13 cellular contexts compared by ENCODE assay signal in the genomic region with DNA sequence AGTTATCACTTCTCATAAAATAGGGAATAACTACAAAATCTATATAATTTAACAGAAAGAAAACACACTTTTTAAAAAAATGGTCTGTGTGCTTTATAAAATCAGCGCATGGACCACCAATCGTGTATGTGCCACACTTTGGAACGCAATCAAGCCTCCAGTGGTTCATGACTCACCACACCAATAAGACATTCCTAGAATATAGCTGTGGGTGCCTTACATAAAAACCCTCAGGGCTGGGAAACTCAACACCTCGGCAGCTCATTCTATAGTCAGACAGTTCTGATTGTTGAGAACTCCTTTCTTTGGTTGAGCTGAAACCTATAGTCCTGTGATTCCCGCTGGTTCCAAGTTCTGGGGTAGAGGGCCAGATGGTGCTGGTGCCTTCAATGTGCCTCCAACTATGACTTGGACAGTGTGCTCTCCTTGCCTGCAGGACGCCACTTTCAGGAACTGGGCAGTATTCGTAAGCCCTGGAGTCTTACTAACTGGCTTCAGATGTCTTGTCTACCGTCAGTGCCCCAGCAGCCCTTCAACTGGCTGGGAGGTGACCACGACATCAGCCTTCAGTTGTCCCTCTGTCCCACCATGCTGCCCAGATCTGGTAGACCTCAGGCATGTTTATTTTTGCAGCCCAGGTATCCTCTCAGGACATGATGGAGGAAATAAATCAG.
A peak's percentile ranks its signal among the peaks of the same experiment; 100 is the strongest.
DNase-seq lines count a peak whose midpoint lies in the region; ATAC-seq, FAIRE-seq and TF ChIP-seq lines count a peak whose summit lies in the region.
"Had no signal": no experiment of that assay in that cellular context is flagged by ENCODE, and none has a peak within 500 bp of the region (broad histone marks: within the 10 kb centered on the region; RNA-seq: fewer than 3 reads in every experiment).

No MANE protein-coding gene starts in this region.

- H3K23ac ChIP-seq in IMR-90 (ENCODE audit: low read depth, low read length): peak overlapping the region; percentile 32

- H3K36me3 ChIP-seq in CD4-positive, CD25-positive, alpha-beta regulatory T cell (ENCODE audit: control insufficient read depth, insufficient read depth, low read length): no peaks in the 10 kb centered on the region
- H3K36me3 ChIP-seq in IMR-90 (ENCODE audit: control insufficient read depth, insufficient read depth, low read length) (no peaks in the 10 kb centered on the region), keratinocyte (ENCODE audit: control insufficient read depth in 2 of 2, extremely low read depth in 1 of 2, insufficient read depth in 2 of 2, low read length in 2 of 2) (no peaks in the 10 kb centered on the region)
- H3K36me3 ChIP-seq: neural progenitor cell had no signal

- H3K56ac ChIP-seq in IMR-90 (ENCODE audit: extremely low read depth, insufficient read depth, low read length): no peak overlapping the region

- H3K4me3 Mint-ChIP-seq in CD4-positive, CD25-positive, alpha-beta regulatory T cell: no peak overlapping the region
- no peak overlapping the region for H3K4me3 Mint-ChIP-seq in effector memory CD8-positive, alpha-beta T cell
- no peak overlapping the region for H3K4me3 Mint-ChIP-seq in activated CD4-positive, alpha-beta T cell treated with anti-CD3 and anti-CD28 coated beads, Interleukin-2, amount 10 ng/mL, durations not matched to agents 24 days and 14 days
- H3K4me3 Mint-ChIP-seq: neural progenitor cell had no signal

- H3K4me1 Mint-ChIP-seq in CD4-positive, CD25-positive, alpha-beta regulatory T cell: peaks cover 0 to 30% (median 10%) of the 10 kb centered on the region in 4 donors
- peaks cover 0 to 2% of the 10 kb centered on the region in 2 donors for H3K4me1 Mint-ChIP-seq in effector memory CD8-positive, alpha-beta T cell (ENCODE audit: low read depth in 2 of 2)
- H3K4me1 Mint-ChIP-seq in activated CD4-positive, alpha-beta T cell treated with anti-CD3 and anti-CD28 coated beads, Interleukin-2, amount 10 ng/mL, durations not matched to agents 24 days and 14 days: peaks cover 18% of the 10 kb centered on the region

- WGBS in IMR-90 (ENCODE audit: extremely low coverage in 2 of 2, insufficient read length in 1 of 2), 2 experiments: 94% methylated on average over 3 of the region's 9 CpGs; no CpG with 5 or more reads in 1 of the 2 experiments

- TF ChIP-seq POLR2A in IMR-90 (IDR thresholded peaks at IDR 0.05; ENCODE audit: low read depth, low read length): no peak

- peak overlapping the region; percentile 1 for H4K5ac ChIP-seq in IMR-90 (ENCODE audit: low read depth, low read length)

- peak overlapping the region; percentile 75 for H3K4ac ChIP-seq in IMR-90 (ENCODE audit: low read depth, low read length)

- H3K18ac ChIP-seq in IMR-90 (ENCODE audit: low read depth, low read length): peak overlapping the region; percentile 85

- peak overlapping the region; percentile 58 for H2AFZ ChIP-seq in IMR-90 (replicated peaks; ENCODE audit: low read length, poor library complexity)
- no peak overlapping the region for H2AFZ ChIP-seq in keratinocyte (ENCODE audit: control insufficient read depth, low read length)
- H2AFZ ChIP-seq: neural progenitor cell had no signal

- H2AK5ac ChIP-seq in IMR-90 (ENCODE audit: low read depth, low read length): peak overlapping the region; percentile 57; the same call in 1 of the 2 replicates

- H4K8ac ChIP-seq in IMR-90 (ENCODE audit: low read depth in 2 of 2, low read length in 2 of 2): peak overlapping the region; percentile 21 to 29; a peak in 3 of 4 replicates

- H2BK20ac ChIP-seq in IMR-90 (ENCODE audit: low read depth, low read length): peak overlapping the region; percentile 83

- intact Hi-C loops in IMR-90 (cut with micrococcal nuclease): no loop called here
- intact Hi-C loops in activated CD4-positive, alpha-beta T cell treated with anti-CD3 and anti-CD28 coated beads, Interleukin-2, amount 10 ng/mL, durations not matched to agents 24 days and 14 days (cut with micrococcal nuclease): no loop called here

- no peaks in the 10 kb centered on the region for H3K27me3 ChIP-seq in CD4-positive, CD25-positive, alpha-beta regulatory T cell (ENCODE audit: control insufficient read depth, insufficient read depth, low read length)
- no peaks in the 10 kb centered on the region for H3K27me3 ChIP-seq in IMR-90 (ENCODE audit: control insufficient read depth, insufficient read depth, low read length)
- H3K27me3 ChIP-seq in keratinocyte (ENCODE audit: control insufficient read depth, extremely low read depth, insufficient read depth, low read length): no peaks in the 10 kb centered on the region
- H3K27me3 ChIP-seq: neural progenitor cell had no signal

- peak overlapping the region; percentile 95 for H2BK120ac ChIP-seq in IMR-90 (ENCODE audit: low read depth, low read length)

- H3K36me3 Mint-ChIP-seq in CD4-positive, CD25-positive, alpha-beta regulatory T cell: no peaks in the 10 kb centered on the region
- H3K36me3 Mint-ChIP-seq in effector memory CD8-positive, alpha-beta T cell (ENCODE audit: insufficient read depth): no peaks in the 10 kb centered on the region
- H3K36me3 Mint-ChIP-seq in activated CD4-positive, alpha-beta T cell treated with anti-CD3 and anti-CD28 coated beads, Interleukin-2, amount 10 ng/mL, durations not matched to agents 24 days and 14 days (ENCODE audit: low read depth): no peaks in the 10 kb centered on the region
- H3K36me3 Mint-ChIP-seq: neural progenitor cell had no signal

- no peaks in the 10 kb centered on the region for H4K20me1 ChIP-seq in IMR-90 (ENCODE audit: insufficient read depth, low read length)
- no peaks in the 10 kb centered on the region for H4K20me1 ChIP-seq in keratinocyte (ENCODE audit: control insufficient read depth, extremely low read depth, insufficient read depth, low read length)

- dilution Hi-C loops in IMR-90 (cut with HindIII; ENCODE audit: low sequenced_read_pairs, unreplicated experiment) (no loop called here), keratinocyte (cut with MboI; ENCODE audit: extremely low pct_ligation_motif_present, low sequenced_read_pairs) (no loop called here)

- peak overlapping the region; percentile 27 for H4K91ac ChIP-seq in IMR-90 (ENCODE audit: insufficient read depth, low read depth, low read length)

- no peak for ATAC-seq in CD4-positive, CD25-positive, alpha-beta regulatory T cell (ENCODE audit: low read depth in 2 of 2)
- peak; percentile 8; the same call in 1 of the 2 replicates for ATAC-seq in IMR-90 (ENCODE audit: low read depth)
- ATAC-seq in effector memory CD8-positive, alpha-beta T cell (replicated peaks): no peak
- ATAC-seq: left lobe of liver had no signal

- peak overlapping the region; percentile 78 for H3K14ac ChIP-seq in IMR-90 (replicated peaks; ENCODE audit: low read depth, low read length)

- H3K4me2 ChIP-seq in IMR-90 (ENCODE audit: low read depth, low read length) (peak overlapping the region; percentile 47; the same call in 1 of the 2 replicates), keratinocyte (ENCODE audit: control insufficient read depth, extremely low read depth, insufficient read depth, low read depth, low read length) (peak overlapping the region; percentile 55)
- H3K4me2 ChIP-seq: neural progenitor cell had no signal

- H3K27me3 Mint-ChIP-seq in CD4-positive, CD25-positive, alpha-beta regulatory T cell: peaks cover 8% of the 10 kb centered on the region
- no peaks in the 10 kb centered on the region for H3K27me3 Mint-ChIP-seq in effector memory CD8-positive, alpha-beta T cell
- H3K27me3 Mint-ChIP-seq in activated CD4-positive, alpha-beta T cell treated with anti-CD3 and anti-CD28 coated beads, Interleukin-2, amount 10 ng/mL, durations not matched to agents 24 days and 14 days: peaks cover 2% of the 10 kb centered on the region
- H3K27me3 Mint-ChIP-seq: central memory CD8-positive, alpha-beta T cell had no signal

- peaks cover 0 to 10% of the 10 kb centered on the region in 2 experiments; a peak in 2 of 4 replicates for H3K79me1 ChIP-seq in IMR-90 (ENCODE audit: low read depth in 1 of 2, low read length in 2 of 2)

- H2BK5ac ChIP-seq in IMR-90 (ENCODE audit: low read depth, low read length, poor library complexity, severe bottlenecking): peak overlapping the region; percentile 44

- no peak overlapping the region for H2AK9ac ChIP-seq in IMR-90 (replicated peaks; ENCODE audit: low read depth, low read length, poor library complexity)

- no TSS peak for BruUV-seq in IMR-90 (replicated peaks; lab: Mats Ljungman, UMichigan)

- H3K9me3 ChIP-seq in CD4-positive, CD25-positive, alpha-beta regulatory T cell (ENCODE audit: control insufficient read depth in 2 of 2, low read length in 2 of 2): no peaks in the 10 kb centered on the region
- H3K9me3 ChIP-seq in IMR-90 (ENCODE audit: control insufficient read depth, insufficient read depth, low read length): no peaks in the 10 kb centered on the region
- H3K9me3 ChIP-seq in keratinocyte (ENCODE audit: control insufficient read depth, low read depth, low read length): no peaks in the 10 kb centered on the region

- TF ChIP-seq CTCF in IMR-90 (conservative IDR thresholded peaks at IDR 0.05; ENCODE audit: low read depth, low read length) (no peak), astrocyte of the cerebellum (IDR thresholded peaks at IDR 0.05; ENCODE audit: low read depth, low read length, missing control alignments) (no peak), keratinocyte (optimal IDR thresholded peaks at IDR 0.05 in 1 of 3, IDR thresholded peaks at IDR 0.05 in 1 of 3, conservative IDR thresholded peaks at IDR 0.05 in 1 of 3; ENCODE audit: extremely low read depth in 1 of 3, insufficient read depth in 2 of 3, low read length in 3 of 3) (no peak)

- H3K79me2 ChIP-seq in keratinocyte (ENCODE audit: control insufficient read depth, insufficient read depth, low read length): no peaks in the 10 kb centered on the region

- peak overlapping the region; percentile 35; the same call in 1 of the 3 replicates for H2BK15ac ChIP-seq in IMR-90 (ENCODE audit: low read depth, low read length)

- no peak overlapping the region for H3K9ac ChIP-seq in IMR-90 (ENCODE audit: low read depth, low read length)
- H3K9ac ChIP-seq in keratinocyte (ENCODE audit: control insufficient read depth, extremely low read depth, insufficient read depth, low read length): no peak overlapping the region
- H3K9ac ChIP-seq: neural progenitor cell had no signal

- TF ChIP-seq RAD21 in IMR-90 (IDR thresholded peaks at IDR 0.05; ENCODE audit: low read length): no peak

- CTCF ChIA-PET in IMR-90 (lab: Yijun Ruan, JAX): no interaction called here

- H3K27ac Mint-ChIP-seq in CD4-positive, CD25-positive, alpha-beta regulatory T cell: peak overlapping the region in 2 of 3 donors; percentile 96 to 97
- H3K27ac Mint-ChIP-seq in effector memory CD8-positive, alpha-beta T cell: no peak overlapping the region
- no peak overlapping the region for H3K27ac Mint-ChIP-seq in activated CD4-positive, alpha-beta T cell treated with anti-CD3 and anti-CD28 coated beads, Interleukin-2, amount 10 ng/mL, durations not matched to agents 24 days and 14 days
- H3K27ac Mint-ChIP-seq: neural progenitor cell had no signal

- H3K9me1 ChIP-seq in IMR-90 (ENCODE audit: insufficient read depth, low read length): peaks cover 18% of the 10 kb centered on the region
- no peaks in the 10 kb centered on the region for H3K9me1 ChIP-seq in keratinocyte (ENCODE audit: control insufficient read depth, extremely low read depth, insufficient read depth, low read length)

- POLR2A ChIA-PET in IMR-90 (lab: Charles Lee; ENCODE audit: unreplicated experiment): no interaction called here

- no peak for FAIRE-seq in keratinocyte (lab: Jason Lieb, UNC)

- peaks cover 0 to 2% (median 0%) of the 10 kb centered on the region in 7 donors for H3K9me3 Mint-ChIP-seq in CD4-positive, CD25-positive, alpha-beta regulatory T cell
- H3K9me3 Mint-ChIP-seq in effector memory CD8-positive, alpha-beta T cell: no peaks in the 10 kb centered on the region
- no peaks in the 10 kb centered on the region for H3K9me3 Mint-ChIP-seq in activated CD4-positive, alpha-beta T cell treated with anti-CD3 and anti-CD28 coated beads, Interleukin-2, amount 10 ng/mL, durations not matched to agents 24 days and 14 days
- H3K9me3 Mint-ChIP-seq: central memory CD8-positive, alpha-beta T cell had no signal

- H3K4me1 ChIP-seq in CD4-positive, CD25-positive, alpha-beta regulatory T cell (ENCODE audit: control insufficient read depth, insufficient read depth, low read length, poor library complexity, severe bottlenecking): peaks cover 11% of the 10 kb centered on the region
- H3K4me1 ChIP-seq in IMR-90 (ENCODE audit: control insufficient read depth, insufficient read depth, low read length) (peaks cover 33% of the 10 kb centered on the region), keratinocyte (ENCODE audit: control insufficient read depth, extremely low read depth, insufficient read depth, low read length) (peaks cover 31% of the 10 kb centered on the region)
- H3K4me1 ChIP-seq: neural progenitor cell had no signal

- no peak overlapping the region for H3K4me3 ChIP-seq in CD4-positive, CD25-positive, alpha-beta regulatory T cell (ENCODE audit: low read depth, low read length)
- no peak overlapping the region for H3K4me3 ChIP-seq in IMR-90 (ENCODE audit: insufficient read depth, low read depth, low read length)
- H3K4me3 ChIP-seq in astrocyte of the cerebellum (ENCODE audit: low read depth, low read length): no peak overlapping the region
- H3K4me3 ChIP-seq in keratinocyte (ENCODE audit: control insufficient read depth in 2 of 3, extremely low read depth in 1 of 3, insufficient read depth in 2 of 3, low read depth in 1 of 3, low read length in 3 of 3): no peak overlapping the region
- H3K4me3 ChIP-seq: neural progenitor cell had no signal

- in situ Hi-C loops in IMR-90 (cut with MboI; ENCODE audit: low sequenced_read_pairs): no loop called here
- in situ Hi-C loops in astrocyte of the cerebellum (cut with HindIII; ENCODE audit: low sequenced_read_pairs): no loop called here

- DNase-seq in CD4-positive, CD25-positive, alpha-beta regulatory T cell: no peak
- peak; percentile 91 for DNase-seq in IMR-90
- DNase-seq in astrocyte of the cerebellum (ENCODE audit: low read depth): peak; percentile 94
- peak; percentile 56 for DNase-seq in keratinocyte (ENCODE audit: low read depth, low spot score)
- DNase-seq in epidermal melanocyte (ENCODE audit: insufficient read length, low spot score): no peak
- DNase-seq in NCI-H2107 treated with DMSO at 0.1 percent for 48 hours (lab: John Stamatoyannopoulos, UW; ENCODE audit: unreplicated experiment): no peak
- DNase-seq in effector memory CD8-positive, alpha-beta T cell: no peak
- no peak for DNase-seq in activated CD4-positive, alpha-beta T cell treated with anti-CD3 and anti-CD28 coated beads, Interleukin-2, amount 10 ng/mL, durations not matched to agents 24 days and 14 days
- DNase-seq: activated CD8-positive, alpha-beta memory T cell treated with anti-CD3 and anti-CD28 coated beads, Interleukin-2, amount 50 U/mL, for 48 hours; COR-L47 had no signal

- H3K27ac ChIP-seq in CD4-positive, CD25-positive, alpha-beta regulatory T cell (ENCODE audit: insufficient read depth, low read length, poor library complexity, severe bottlenecking): no peak overlapping the region
- H3K27ac ChIP-seq in IMR-90 (ENCODE audit: insufficient read depth, low read length) (peak overlapping the region; percentile 66), keratinocyte (ENCODE audit: control insufficient read depth, insufficient read depth, low read length) (no peak overlapping the region)
- H3K27ac ChIP-seq: neural progenitor cell had no signal

Comparison
In these comparisons a context has a peak if more than half of its experiments do, and no peak if none do; other contexts are left out.
1. DNase-seq: peak in IMR-90 (single experiment), astrocyte of the cerebellum (single experiment) and keratinocyte (single experiment); none in CD4-positive, CD25-positive, alpha-beta regulatory T cell (0 of 3), epidermal melanocyte (single experiment), NCI-H2107 treated with DMSO at 0.1 percent for 48 hours (single experiment), effector memory CD8-positive, alpha-beta T cell (0 of 3) and activated CD4-positive, alpha-beta T cell treated with anti-CD3 and anti-CD28 coated beads, Interleukin-2, amount 10 ng/mL, durations not matched to agents 24 days and 14 days (single experiment).
2. H3K27ac Mint-ChIP-seq: peak in CD4-positive, CD25-positive, alpha-beta regulatory T cell (2 of 3); none in effector memory CD8-positive, alpha-beta T cell (0 of 2) and activated CD4-positive, alpha-beta T cell treated with anti-CD3 and anti-CD28 coated beads, Interleukin-2, amount 10 ng/mL, durations not matched to agents 24 days and 14 days (single experiment).